10 cellular contexts compared by ENCODE assay signal in genomic region chr20:38426006-38426405, GRCh38. TPM values are rescaled to one million over a fixed set of nuclear protein-coding genes. Genes with fewer than 3 reads are reported as not detected.
DNase-seq lines count a peak whose midpoint lies in the region; ATAC-seq and TF ChIP-seq lines count a peak whose summit lies in the region.
"Had no signal": no experiment of that assay in that cellular context is flagged by ENCODE, and none has a peak within 500 bp of the region (broad histone marks: within the 10 kb centered on the region; RNA-seq: fewer than 3 reads in every experiment).

No MANE protein-coding gene starts in this region.

- peak overlapping the region; percentile 47 for H3K27ac Mint-ChIP-seq in activated CD8-positive, alpha-beta T cell treated with anti-CD3 and anti-CD28 coated beads for 36 hours

- H3K9me3 Mint-ChIP-seq in activated CD8-positive, alpha-beta T cell treated with anti-CD3 and anti-CD28 coated beads for 36 hours = no peaks in the 10 kb centered on the region

- no peak for TF ChIP-seq CTCF in activated CD8-positive, alpha-beta T cell treated with anti-CD3 and anti-CD28 coated beads for 36 hours (IDR thresholded peaks at IDR 0.05)

- intact Hi-C loops in activated CD8-positive, alpha-beta T cell treated with anti-CD3 and anti-CD28 coated beads for 36 hours (cut with micrococcal nuclease) = no loop called here

- no peaks in the 10 kb centered on the region for H3K27me3 Mint-ChIP-seq in activated CD8-positive, alpha-beta T cell treated with anti-CD3 and anti-CD28 coated beads for 36 hours

- CTCF ChIA-PET in activated CD8-positive, alpha-beta T cell treated with anti-CD3 and anti-CD28 coated beads for 36 hours (lab: Charles Lee) = interaction anchor here (2.7 kb wide), 1 partner anchor 8 kb away, joined by 15 read pairs; the partner anchor contains the start of gene SNHG17

- POLR2A ChIA-PET in activated CD8-positive, alpha-beta T cell treated with anti-CD3 and anti-CD28 coated beads for 36 hours (lab: Charles Lee) = interaction anchor here (1.0 to 17.0 kb wide), 4 partner anchors 4 to 20 kb away, joined by 3 to 279 read pairs (median 143); partner anchors contain the start of gene SNHG17

- peak; percentile 5 for DNase-seq in stimulated activated naive CD4-positive, alpha-beta T cell treated with Interleukin-2 at 50 U/mL for 16 hours (lab: John Stamatoyannopoulos, UW)
- no peak for DNase-seq in stimulated activated naive CD4-positive, alpha-beta T cell (lab: John Stamatoyannopoulos, UW)
- DNase-seq in activated CD8-positive, alpha-beta T cell treated with anti-CD3 and anti-CD28 coated beads for 36 hours = peak; percentile 54
- DNase-seq in hepatic stellate cell (ENCODE audit: low spot score) (peak; percentile 96), NCI-H1092 (lab: John Stamatoyannopoulos, UW) (no peak), DMS 273 treated with DMSO at 0.1 percent for 48 hours (lab: John Stamatoyannopoulos, UW) (no peak)
- DNase-seq: NCI-H345, right cardiac atrium had no signal

- ATAC-seq in activated CD8-positive, alpha-beta T cell treated with anti-CD3 and anti-CD28 coated beads for 36 hours = peak; percentile 83
- ATAC-seq in GM18511 (IDR thresholded peaks at IDR 0.05; ENCODE audit: unreplicated experiment) (no peak), GM18858 (IDR thresholded peaks at IDR 0.05; ENCODE audit: unreplicated experiment) (no peak)

- H3K4me3 Mint-ChIP-seq in activated CD8-positive, alpha-beta T cell treated with anti-CD3 and anti-CD28 coated beads for 36 hours = no peak overlapping the region

- H3K4me1 Mint-ChIP-seq in activated CD8-positive, alpha-beta T cell treated with anti-CD3 and anti-CD28 coated beads for 36 hours (ENCODE audit: low read depth) = peaks cover 63% of the 10 kb centered on the region

- peaks cover 85% of the 10 kb centered on the region for H3K36me3 Mint-ChIP-seq in activated CD8-positive, alpha-beta T cell treated with anti-CD3 and anti-CD28 coated beads for 36 hours (ENCODE audit: low read depth)

RNA-seq across cellular contexts. Expression of gene SNHG17, which starts 9.1 kb away (rescaled TPM):
- 100 to 1,000 TPM; 154 to 159 TPM for total RNA-seq in activated CD8-positive, alpha-beta T cell treated with anti-CD3 and anti-CD28 coated beads for 36 hours

RNA-seq across cellular contexts. Expression of gene RALGAPB, which starts 46.6 kb away (rescaled TPM):
- 10 to 100 TPM; 19.8 to 21.3 TPM for total RNA-seq in activated CD8-positive, alpha-beta T cell treated with anti-CD3 and anti-CD28 coated beads for 36 hours

Comparison
In these comparisons a context has a peak if more than half of its experiments do, and no peak if none do; other contexts are left out.
1. DNase-seq: peak in stimulated activated naive CD4-positive, alpha-beta T cell treated with Interleukin-2 at 50 U/mL for 16 hours (single experiment), activated CD8-positive, alpha-beta T cell treated with anti-CD3 and anti-CD28 coated beads for 36 hours (single experiment) and hepatic stellate cell (single experiment); none in stimulated activated naive CD4-positive, alpha-beta T cell (0 of 6), NCI-H1092 (single experiment) and DMS 273 treated with DMSO at 0.1 percent for 48 hours (single experiment).